9 cellular contexts compared by ENCODE assay signal in genomic region chr3:57852896-57853295, GRCh38.
DNase-seq lines count a peak whose midpoint lies in the region; ATAC-seq and TF ChIP-seq lines count a peak whose summit lies in the region.
"Had no signal": no experiment of that assay in that cellular context is flagged by ENCODE, and none has a peak within 500 bp of the region (broad histone marks: within the 10 kb centered on the region; RNA-seq: fewer than 3 reads in every experiment).

No MANE protein-coding gene starts in this region.

- no peak for TF ChIP-seq POLR2A in prostate gland (IDR thresholded peaks at IDR 0.05)
- no peak for TF ChIP-seq POLR2A in GM18505 (IDR thresholded peaks at IDR 0.05; ENCODE audit: borderline replicate concordance, extremely low read depth, insufficient read depth, insufficient read length)

- no peak overlapping the region for H3K4me3 ChIP-seq in epithelial cell of esophagus (ENCODE audit: low read length)
- no peak overlapping the region for H3K4me3 ChIP-seq in prostate gland
- H3K4me3 ChIP-seq: lung, SK-N-MC had no signal

- 79% methylated on average over 1 of the region's 1 CpG for WGBS in prostate gland

- no peaks in the 10 kb centered on the region for H3K4me1 ChIP-seq in prostate gland (replicated peaks)

- H3K36me3 ChIP-seq in prostate gland, result no peaks in the 10 kb centered on the region

- H3K27me3 ChIP-seq in prostate gland (replicated peaks; ENCODE audit: insufficient read depth), result no peaks in the 10 kb centered on the region

- DNase-seq in GM10266 (ENCODE audit: extremely low spot score) (no peak), OCI-M1 (lab: John Stamatoyannopoulos, UW) (peak; percentile 22), epithelial cell of esophagus (ENCODE audit: low read depth) (peak; percentile 20), prostate gland (ENCODE audit: low spot score) (no peak), HuH-7 (ENCODE audit: low spot score) (no peak)

- no peaks in the 10 kb centered on the region for H3K9me3 ChIP-seq in prostate gland

- intact Hi-C loops in prostate gland (cut with DNase I), result loop anchor here (10.0 kb wide), 1 partner anchor 458 kb away; no protein-coding TSS in a partner anchor

- ATAC-seq in GM18505 (IDR thresholded peaks at IDR 0.05; ENCODE audit: unreplicated experiment) (no peak), GM21737 (IDR thresholded peaks at IDR 0.05; ENCODE audit: unreplicated experiment) (no peak)

- no peak overlapping the region for H3K27ac ChIP-seq in prostate gland
- H3K27ac ChIP-seq: SK-N-MC had no signal

- TF ChIP-seq CTCF in GM10266 (IDR thresholded peaks at IDR 0.05; ENCODE audit: control insufficient read depth, insufficient read depth, low read depth, missing control alignments) (peak; percentile 16), epithelial cell of esophagus (IDR thresholded peaks at IDR 0.05; ENCODE audit: insufficient read depth, low read depth, low read length, missing control alignments) (no peak), prostate gland (IDR thresholded peaks at IDR 0.05) (peak in 3 of 4 experiments; percentile 26 to 43 (median 43))

Comparison
In these comparisons a context has a peak if more than half of its experiments do, and no peak if none do; other contexts are left out.
1. DNase-seq: peak in OCI-M1 (single experiment) and epithelial cell of esophagus (single experiment); none in GM10266 (single experiment), prostate gland (single experiment) and HuH-7 (single experiment).